In genomic region chr9:97511762-97512429, GRCh38 we compare ENCODE assay signal across 14 cellular contexts. TPM values are rescaled to one million over a fixed set of nuclear protein-coding genes. Genes with fewer than 3 reads are reported as not detected.
DNase-seq lines count a peak whose midpoint lies in the region; ATAC-seq, FAIRE-seq and TF ChIP-seq lines count a peak whose summit lies in the region.
"Had no signal": no experiment of that assay in that cellular context is flagged by ENCODE, and none has a peak within 500 bp of the region (broad histone marks: within the 10 kb centered on the region; RNA-seq: fewer than 3 reads in every experiment).

No MANE protein-coding gene starts in this region.

- no peak overlapping the region for H2AFZ ChIP-seq in KMS-11 (ENCODE audit: low read depth)

- H3K9ac ChIP-seq in KMS-11, result no peak overlapping the region

- TF ChIP-seq CTCF in heart left ventricle (IDR thresholded peaks at IDR 0.05) (no peak), KMS-11 (conservative IDR thresholded peaks at IDR 0.05; ENCODE audit: low read depth, low read length) (no peak), type B pancreatic cell (conservative IDR thresholded peaks at IDR 0.05) (no peak), D721Med (IDR thresholded peaks at IDR 0.05; ENCODE audit: insufficient read depth, missing control alignments) (no peak)

- H3K4me3 ChIP-seq in heart left ventricle (no peak overlapping the region), KMS-11 (IDR thresholded peaks at IDR 0.05; ENCODE audit: insufficient read depth, low read depth, low read length) (no peak overlapping the region)

- no peak for DNase-seq in heart left ventricle
- DNase-seq in Right ventricle myocardium superior, result no peak
- DNase-seq in dermis blood vessel endothelial cell, result peak; percentile 50
- peak; percentile 13 for DNase-seq in type B pancreatic cell (ENCODE audit: extremely low spot score, unreplicated experiment)
- no peak for DNase-seq in effector CD4-positive, alpha-beta T cell
- DNase-seq in D721Med (ENCODE audit: insufficient read length, low spot score), result no peak
- no peak for DNase-seq in activated naive CD8-positive, alpha-beta T cell treated with anti-CD3 and anti-CD28 coated beads, Interleukin-2, amount 50 U/mL, for 24 hours
- DNase-seq: activated T-cell treated with anti-CD3 and anti-CD28 coated beads for 4 hours; AML-193; effector memory CD4-positive, alpha-beta T cell; NCI-H226; occipital lobe had no signal

- no peak for TF ChIP-seq POLR2A in heart left ventricle (IDR thresholded peaks at IDR 0.05)

- no peaks in the 10 kb centered on the region for H3K79me2 ChIP-seq in KMS-11 (ENCODE audit: insufficient read depth, low read depth)

- no peaks in the 10 kb centered on the region for H4K20me1 ChIP-seq in KMS-11 (ENCODE audit: insufficient read depth)

- peak overlapping the region; percentile 77 for H3K27ac Mint-ChIP-seq in type B pancreatic cell
- no peak overlapping the region for H3K27ac Mint-ChIP-seq in activated naive CD8-positive, alpha-beta T cell treated with anti-CD3 and anti-CD28 coated beads, Interleukin-2, amount 50 U/mL, for 24 hours

- peak overlapping the region; percentile 64; the same call in 1 of the 2 replicates for H3K4me2 ChIP-seq in KMS-11

- H3K27me3 Mint-ChIP-seq in type B pancreatic cell, result peaks cover 24% of the 10 kb centered on the region
- H3K27me3 Mint-ChIP-seq in activated naive CD8-positive, alpha-beta T cell treated with anti-CD3 and anti-CD28 coated beads, Interleukin-2, amount 50 U/mL, for 24 hours, result peaks cover 14% of the 10 kb centered on the region

- H3K9me3 ChIP-seq in heart left ventricle, result no peaks in the 10 kb centered on the region

- H3K36me3 ChIP-seq in heart left ventricle (peaks cover 0 to 4% (median 0%) of the 10 kb centered on the region in 9 donors), KMS-11 (ENCODE audit: insufficient read depth) (no peaks in the 10 kb centered on the region)

- H3K4me1 Mint-ChIP-seq in type B pancreatic cell (ENCODE audit: unreplicated experiment), result peaks cover 7% of the 10 kb centered on the region
- peaks cover 14% of the 10 kb centered on the region for H3K4me1 Mint-ChIP-seq in activated naive CD8-positive, alpha-beta T cell treated with anti-CD3 and anti-CD28 coated beads, Interleukin-2, amount 50 U/mL, for 24 hours

- 80 to 91% (median 85%) methylated on average over 5 of the region's 5 CpGs for WGBS in heart left ventricle, 4 donors

- FAIRE-seq in D721Med (lab: Jason Lieb, UNC), result no peak

- no peaks in the 10 kb centered on the region for H3K9me3 Mint-ChIP-seq in type B pancreatic cell
- no peaks in the 10 kb centered on the region for H3K9me3 Mint-ChIP-seq in activated naive CD8-positive, alpha-beta T cell treated with anti-CD3 and anti-CD28 coated beads, Interleukin-2, amount 50 U/mL, for 24 hours

- no peak for ATAC-seq in heart left ventricle
- ATAC-seq in Right ventricle myocardium superior (ENCODE audit: poor library complexity), result no peak
- ATAC-seq in activated naive CD8-positive, alpha-beta T cell treated with anti-CD3 and anti-CD28 coated beads, Interleukin-2, amount 50 U/mL, for 24 hours, result no peak

- H3K27ac ChIP-seq in heart left ventricle (peak overlapping the region in 8 of 12 donors; percentile 39 to 67 (median 47)), KMS-11 (peak overlapping the region; percentile 33)

- H3K36me3 Mint-ChIP-seq in type B pancreatic cell, result no peaks in the 10 kb centered on the region
- no peaks in the 10 kb centered on the region for H3K36me3 Mint-ChIP-seq in activated naive CD8-positive, alpha-beta T cell treated with anti-CD3 and anti-CD28 coated beads, Interleukin-2, amount 50 U/mL, for 24 hours (ENCODE audit: low read depth)

- H3K4me1 ChIP-seq in heart left ventricle (peaks cover 1 to 77% (median 21%) of the 10 kb centered on the region in 12 donors), KMS-11 (ENCODE audit: low read depth, poor library complexity, severe bottlenecking) (peaks cover 27% of the 10 kb centered on the region)

- H3K4me3 Mint-ChIP-seq in type B pancreatic cell, result no peak overlapping the region
- H3K4me3 Mint-ChIP-seq in activated naive CD8-positive, alpha-beta T cell treated with anti-CD3 and anti-CD28 coated beads, Interleukin-2, amount 50 U/mL, for 24 hours, result no peak overlapping the region

- H3K27me3 ChIP-seq in heart left ventricle, result no peaks in the 10 kb centered on the region
- no peaks in the 10 kb centered on the region for H3K27me3 ChIP-seq in KMS-11 (ENCODE audit: insufficient read depth, low read depth)

- intact Hi-C loops in heart left ventricle (cut with DNase I) (no loop called here), Right ventricle myocardium superior (cut with DNase I) (no loop called here)

RNA-seq across cellular contexts. Expression of gene TMOD1, which starts 10.4 kb away (rescaled TPM):
- 100 to 1,000 TPM; 106 to 201 (median 176) TPM for total RNA-seq in heart left ventricle
- 100 to 1,000 TPM in 1 of 2 donors, 10 to 100 TPM in 1; 96.4 to 136 TPM for polyA plus RNA-seq in heart left ventricle
- total RNA-seq in Right ventricle myocardium superior, result 192 TPM
- total RNA-seq in dermis blood vessel endothelial cell, result 3.7 and 5.2 TPM in 2 replicates
- 10.5 and 12.9 TPM in 2 replicates for total RNA-seq in type B pancreatic cell (ENCODE audit: low replicate concordance)
- total RNA-seq: G401 had no signal

Comparison
In these comparisons a context has a peak if more than half of its experiments do, and no peak if none do; other contexts are left out.
1. DNase-seq: peak in dermis blood vessel endothelial cell (single experiment) and type B pancreatic cell (single experiment); none in heart left ventricle (0 of 5), Right ventricle myocardium superior (single experiment), effector CD4-positive, alpha-beta T cell (single experiment), D721Med (single experiment) and activated naive CD8-positive, alpha-beta T cell treated with anti-CD3 and anti-CD28 coated beads, Interleukin-2, amount 50 U/mL, for 24 hours (single experiment).